In genomic region chr4:186554890-186555827, GRCh38 we compare ENCODE assay signal across 11 cellular contexts. TPM values are rescaled to one million over a fixed set of nuclear protein-coding genes. Genes with fewer than 3 reads are reported as not detected.
DNase-seq lines count a peak whose midpoint lies in the region; ATAC-seq and TF ChIP-seq lines count a peak whose summit lies in the region.
"Had no signal": no experiment of that assay in that cellular context is flagged by ENCODE, and none has a peak within 500 bp of the region (broad histone marks: within the 10 kb centered on the region; RNA-seq: fewer than 3 reads in every experiment).

Gene MTNR1A, minus strand, starts transcription at chr4:186555567. Its CDS starts 202 bp downstream, at chr4:186555365.

- H3K27ac ChIP-seq in heart left ventricle (no peak within 1 kb of the TSS), mammary epithelial cell (ENCODE audit: insufficient read depth, low read depth, low read length) (no peak within 1 kb of the TSS), upper lobe of left lung (no peak within 1 kb of the TSS)

- H3K4me1 ChIP-seq in heart left ventricle (peaks cover 0 to 10% (median 0%) of the 10 kb centered on the region in 12 donors), mammary epithelial cell (ENCODE audit: insufficient read depth, low read length) (peaks cover 10% of the 10 kb centered on the region), upper lobe of left lung (peaks cover 0 to 15% (median 0%) of the 10 kb centered on the region in 4 donors)

- intact Hi-C loops in heart left ventricle (cut with DNase I): no loop called here
- intact Hi-C loops in Right ventricle myocardium superior (cut with DNase I): no loop called here
- intact Hi-C loops in mammary epithelial cell (cut with micrococcal nuclease): loop anchor here (2.0 kb wide), 1 partner anchor 258 kb away; no protein-coding TSS in a partner anchor
- intact Hi-C loops in lower leg skin (cut with DNase I; ENCODE audit: low total_unique reads): no loop called here

- no peak within 1 kb of the TSS for H3K9ac ChIP-seq in mammary epithelial cell (ENCODE audit: insufficient read depth, low read length)

- WGBS in heart left ventricle, 4 donors: 3 to 8% (median 5%) methylated on average over 35 to 91 of the region's 91 CpGs
- WGBS in mammary epithelial cell (ENCODE audit: low coverage, missing lambda C conversion rate): 8% methylated on average over 39 of the region's 91 CpGs
- WGBS in lower leg skin, 2 donors: 4 to 6% methylated on average over 49 to 55 of the region's 91 CpGs
- WGBS in upper lobe of left lung, 2 donors: 9 to 10% methylated on average over 18 to 37 of the region's 91 CpGs

- no peak for DNase-seq in heart left ventricle
- DNase-seq in Right ventricle myocardium superior: no peak
- DNase-seq in mammary epithelial cell: no peak
- no peak for DNase-seq in lower leg skin (ENCODE audit: low spot score in 2 of 2)
- DNase-seq in upper lobe of left lung: peak in 1 of 2 donors; percentile 84
- DNase-seq in NK-92 (lab: John Stamatoyannopoulos, UW; ENCODE audit: unreplicated experiment): no peak

- H3K4me3 ChIP-seq in heart left ventricle (peak within 1 kb of the TSS in 9 of 12 donors; percentile 16 to 44 (median 23)), mammary epithelial cell (replicated peaks in 1 of 3; ENCODE audit: insufficient read depth in 1 of 3, low read depth in 2 of 3, low read length in 3 of 3) (peak within 1 kb of the TSS; percentile 31 to 58 (median 49)), lower leg skin (ENCODE audit: low read depth, poor library complexity, severe bottlenecking) (peak within 1 kb of the TSS; percentile 3), upper lobe of left lung (peak within 1 kb of the TSS in 3 of 4 donors; percentile 32 to 40 (median 38))

- TF ChIP-seq CTCF in heart left ventricle (IDR thresholded peaks at IDR 0.05) (no peak), mammary epithelial cell (conservative IDR thresholded peaks at IDR 0.05 in 1 of 2, IDR thresholded peaks at IDR 0.05 in 1 of 2; ENCODE audit: extremely low read depth in 1 of 2, insufficient read depth in 1 of 2, low read depth in 1 of 2, low read length in 2 of 2) (peak in 1 of 2 donors; percentile 29), lower leg skin (IDR thresholded peaks at IDR 0.05) (no peak), upper lobe of left lung (IDR thresholded peaks at IDR 0.05) (peak in 1 of 6 experiments; percentile 4)

- peaks cover 0 to 6% (median 0%) of the 10 kb centered on the region in 12 donors for H3K9me3 ChIP-seq in heart left ventricle
- H3K9me3 ChIP-seq in mammary epithelial cell (replicated peaks; ENCODE audit: insufficient read depth, low read length): no peaks in the 10 kb centered on the region
- peaks cover 0 to 4% (median 0%) of the 10 kb centered on the region in 4 donors for H3K9me3 ChIP-seq in upper lobe of left lung

- peak within 1 kb of the TSS; percentile 100 for H3K4me2 ChIP-seq in mammary epithelial cell (ENCODE audit: insufficient read depth, low read depth, low read length)

- peak within 1 kb of the TSS; percentile 89 for H2AFZ ChIP-seq in mammary epithelial cell (ENCODE audit: low read depth, low read length)

- ATAC-seq in heart left ventricle (no peak), Right ventricle myocardium superior (ENCODE audit: poor library complexity) (no peak), upper lobe of left lung (ENCODE audit: low FRiP score in 2 of 2) (peak in 1 of 2 donors; percentile 19), HG03469 (IDR thresholded peaks at IDR 0.05; ENCODE audit: unreplicated experiment) (no peak), HG03571 (IDR thresholded peaks at IDR 0.05; ENCODE audit: unreplicated experiment) (no peak)

- H3K27me3 ChIP-seq in heart left ventricle (peaks cover 14 to 57% (median 33%) of the 10 kb centered on the region in 9 donors), mammary epithelial cell (ENCODE audit: insufficient read depth, low read length) (no peaks in the 10 kb centered on the region), upper lobe of left lung (peaks cover 0 to 5% (median 0%) of the 10 kb centered on the region in 4 donors)

- TF ChIP-seq POLR2A in heart left ventricle (IDR thresholded peaks at IDR 0.05) (no peak), lower leg skin (IDR thresholded peaks at IDR 0.05) (no peak), upper lobe of left lung (IDR thresholded peaks at IDR 0.05) (no peak)

- no peaks in the 10 kb centered on the region for H3K36me3 ChIP-seq in heart left ventricle
- no peaks in the 10 kb centered on the region for H3K36me3 ChIP-seq in mammary epithelial cell (ENCODE audit: insufficient read depth, low read length)
- H3K36me3 ChIP-seq in upper lobe of left lung: no peaks in the 10 kb centered on the region

- in situ Hi-C loops in mammary epithelial cell (cut with MboI; ENCODE audit: low sequenced_read_pairs in 2 of 2): no loop called here

- BruUV-seq in mammary epithelial cell (replicated peaks; lab: Mats Ljungman, UMichigan): no TSS peak

- no peaks in the 10 kb centered on the region for H4K20me1 ChIP-seq in mammary epithelial cell (ENCODE audit: insufficient read depth, low read length)

- H3K79me2 ChIP-seq in mammary epithelial cell (ENCODE audit: insufficient read depth, low read length): no peaks in the 10 kb centered on the region

- dilution Hi-C loops in mammary epithelial cell (cut with HindIII; ENCODE audit: low sequenced_read_pairs): no loop called here

- no peak for TF ChIP-seq EP300 in upper lobe of left lung (IDR thresholded peaks at IDR 0.05)

- CTCF ChIA-PET in mammary epithelial cell (lab: Charles Lee; ENCODE audit: low non-redundant PET): no interaction called here

RNA-seq across cellular contexts. Expression of gene MTNR1A, which starts in this region (rescaled TPM):
- total RNA-seq in heart left ventricle: not detected
- not detected for polyA plus RNA-seq in heart left ventricle
- not detected for total RNA-seq in Right ventricle myocardium superior
- under 1 TPM in 1 of 2 donors, not detected in 1; 0.67 TPM for total RNA-seq in mammary epithelial cell
- polyA plus RNA-seq in mammary epithelial cell: 0.16 TPM
- not detected for polyA minus RNA-seq in mammary epithelial cell
- total RNA-seq in lower leg skin: not detected
- not detected for total RNA-seq in upper lobe of left lung
- total RNA-seq: pulmonary artery endothelial cell; T-helper 2 cell treated with Interferon-gamma antibody and Interleukin-4, amounts not matched to agents 100 ng/mL and 5 ng/mL, for 36 hours had no signal
- polyA plus RNA-seq: urinary bladder had no signal
